ENCODE assay signal across 22 cellular contexts in the genomic region with DNA sequence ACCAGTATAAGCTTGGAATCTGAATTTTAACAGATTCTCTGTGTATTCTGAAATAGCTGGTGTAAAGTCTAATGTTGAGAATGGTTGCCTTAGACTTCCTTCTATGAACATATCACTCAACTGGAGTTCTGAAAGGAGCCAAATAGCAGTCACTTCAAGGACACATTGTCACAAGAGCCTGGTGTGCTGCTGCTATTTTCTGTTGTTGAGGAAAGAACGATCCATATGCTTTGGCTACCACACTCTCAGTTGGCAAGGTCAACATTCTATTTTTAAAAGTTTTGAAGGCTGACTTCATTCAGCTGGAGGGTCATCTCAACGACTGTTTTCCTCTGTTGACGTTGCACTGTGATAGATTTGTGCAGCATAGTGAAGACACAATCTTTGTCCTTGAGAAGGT.
"Had no signal": no experiment of that assay in that cellular context is flagged by ENCODE, and none has a peak within 500 bp of the region (broad histone marks: within the 10 kb centered on the region; RNA-seq: fewer than 3 reads in every experiment).

No MANE protein-coding gene starts in this region.

- FAIRE-seq: RCC 7860 had no signal

- H3K36me3 ChIP-seq: SJCRH30 had no signal

- H3K27ac ChIP-seq: SJCRH30 had no signal

- ATAC-seq: SK-N-SH treated with all-trans-retinoic acid at 6 μM for 48 hours had no signal

- DNase-seq: KBM-7, MV-4-11, NCI-H1048, NCI-H1105 treated with DMSO at 0.1 percent for 48 hours, NCI-H1417 treated with DMSO at 0.1 percent for 48 hours, NCI-H146, NCI-H1694 treated with DMSO at 0.1 percent for 48 hours, NCI-H1930, NCI-H2081, NCI-H2107, NCI-H226, NCI-H446, NCI-H510A, NCI-H524 treated with DMSO at 0.1 percent for 48 hours, NCI-H69, NCI-H774, RPMI8226, SHP77 treated with DMSO at 0.1 percent for 48 hours, SJCRH30, T-helper 1 cell had no signal

- H3K4me3 ChIP-seq: SJCRH30 had no signal

- H3K9me3 ChIP-seq: SJCRH30 had no signal

- H3K4me1 ChIP-seq: SJCRH30 had no signal
